In the genomic region with DNA sequence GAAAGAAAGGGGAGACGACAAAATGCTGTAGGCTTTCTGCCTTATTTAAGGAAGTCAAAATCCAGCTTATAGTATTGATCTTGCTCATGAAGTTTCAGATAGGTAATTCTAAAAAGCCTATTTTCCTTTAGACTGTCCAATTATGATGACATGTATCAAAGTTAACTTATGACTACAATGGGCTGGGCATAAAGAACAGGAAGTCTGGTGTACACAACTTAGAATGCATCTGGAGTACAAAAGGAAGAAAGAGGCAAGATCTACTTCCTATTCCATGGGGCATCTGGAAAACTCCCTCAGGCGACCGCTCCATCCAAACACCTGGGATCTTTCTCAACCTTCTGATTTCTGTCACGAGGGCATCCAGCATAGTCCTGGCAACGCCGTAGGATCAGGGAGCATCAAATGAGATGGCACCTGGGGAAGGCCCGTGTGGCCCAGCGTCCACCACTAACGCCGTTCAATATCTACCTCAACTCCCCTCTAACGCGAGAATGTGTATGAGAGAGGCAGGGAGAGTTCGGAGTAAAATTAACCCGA, we compare ENCODE assay signal across 8 cellular contexts. TPM values are rescaled to one million over a fixed set of nuclear protein-coding genes. Genes with fewer than 3 reads are reported as not detected.
DNase-seq lines count a peak whose midpoint lies in the region; ATAC-seq and TF ChIP-seq lines count a peak whose summit lies in the region.

No MANE protein-coding gene starts in this region.

- H3K4me3 ChIP-seq in iPS-11a (ENCODE audit: low read depth, low read length) (peak overlapping the region; percentile 28), stomach smooth muscle (ENCODE audit: low read length in 2 of 2) (peak overlapping the region; percentile 75 to 81)

- peaks cover 62% of the 10 kb centered on the region for H3K4me1 Mint-ChIP-seq in CD4-positive, alpha-beta T cell (ENCODE audit: low read depth)
- peaks cover 49% of the 10 kb centered on the region for H3K4me1 Mint-ChIP-seq in activated T-helper 2 cell treated with anti-CD3 and anti-CD28 coated beads, Interferon-gamma antibody, Interleukin-2, Interleukin-4, amounts not matched to agents 10 μg/mL and 5 μg/mL and 100 μg/mL, durations not matched to agents 14 hours and 24 hours and 36 hours (ENCODE audit: low read depth)

- no peaks in the 10 kb centered on the region for H3K9me3 ChIP-seq in CD4-positive, alpha-beta T cell (ENCODE audit: control insufficient read depth, low read length)
- no peaks in the 10 kb centered on the region for H3K9me3 ChIP-seq in stomach smooth muscle (ENCODE audit: control insufficient read depth in 2 of 2, low read length in 2 of 2)

- ATAC-seq in CD4-positive, alpha-beta T cell (ENCODE audit: poor library complexity) = peak; percentile 3
- ATAC-seq in GM19438 (IDR thresholded peaks at IDR 0.05; ENCODE audit: low read depth, unreplicated experiment) (peak; percentile 20), HG02623 (IDR thresholded peaks at IDR 0.05; ENCODE audit: unreplicated experiment) (no peak)

- H3K9me3 Mint-ChIP-seq in CD4-positive, alpha-beta T cell = no peaks in the 10 kb centered on the region
- peaks cover 14% of the 10 kb centered on the region for H3K9me3 Mint-ChIP-seq in activated T-helper 2 cell treated with anti-CD3 and anti-CD28 coated beads, Interferon-gamma antibody, Interleukin-2, Interleukin-4, amounts not matched to agents 10 μg/mL and 5 μg/mL and 100 μg/mL, durations not matched to agents 14 hours and 24 hours and 36 hours

- peak overlapping the region; percentile 70 for H3K27ac ChIP-seq in CD4-positive, alpha-beta T cell (ENCODE audit: low read depth, low read length)
- H3K27ac ChIP-seq in stomach smooth muscle (ENCODE audit: low read length) = no peak overlapping the region

- no peaks in the 10 kb centered on the region for H3K36me3 ChIP-seq in stomach smooth muscle (ENCODE audit: control insufficient read depth in 2 of 2, insufficient read depth in 2 of 2, low read length in 2 of 2)

- peak overlapping the region; percentile 86 for H3K4me3 Mint-ChIP-seq in CD4-positive, alpha-beta T cell
- H3K4me3 Mint-ChIP-seq in activated T-helper 2 cell treated with anti-CD3 and anti-CD28 coated beads, Interferon-gamma antibody, Interleukin-2, Interleukin-4, amounts not matched to agents 10 μg/mL and 5 μg/mL and 100 μg/mL, durations not matched to agents 14 hours and 24 hours and 36 hours (ENCODE audit: low read depth) = peak overlapping the region; percentile 90

- TF ChIP-seq CTCF in CD4-positive, alpha-beta T cell (IDR thresholded peaks at IDR 0.05) = no peak

- peaks cover 10% of the 10 kb centered on the region for H3K4me1 ChIP-seq in stomach smooth muscle (ENCODE audit: control insufficient read depth, insufficient read depth, low read length)

- peaks cover 18% of the 10 kb centered on the region for H3K36me3 Mint-ChIP-seq in CD4-positive, alpha-beta T cell (ENCODE audit: low read depth)
- H3K36me3 Mint-ChIP-seq in activated T-helper 2 cell treated with anti-CD3 and anti-CD28 coated beads, Interferon-gamma antibody, Interleukin-2, Interleukin-4, amounts not matched to agents 10 μg/mL and 5 μg/mL and 100 μg/mL, durations not matched to agents 14 hours and 24 hours and 36 hours (ENCODE audit: low read depth) = peaks cover 53% of the 10 kb centered on the region

- no peaks in the 10 kb centered on the region for H3K27me3 Mint-ChIP-seq in CD4-positive, alpha-beta T cell
- no peaks in the 10 kb centered on the region for H3K27me3 Mint-ChIP-seq in activated T-helper 2 cell treated with anti-CD3 and anti-CD28 coated beads, Interferon-gamma antibody, Interleukin-2, Interleukin-4, amounts not matched to agents 10 μg/mL and 5 μg/mL and 100 μg/mL, durations not matched to agents 14 hours and 24 hours and 36 hours (ENCODE audit: low read depth)

- peak overlapping the region; percentile 55 to 58 for H3K9ac ChIP-seq in stomach smooth muscle (ENCODE audit: low read length in 2 of 2)

- intact Hi-C loops in CD4-positive, alpha-beta T cell (cut with DNase I, micrococcal nuclease) = loop anchor here (2.0 to 5.0 kb wide), 5 partner anchors 128 to 502 kb away; partner anchors contain the start of genes ACADSB (in 2 of the 2), IKZF5 (in 2 of the 2) and BUB3 (in 1 of the 2)
- intact Hi-C loops in activated T-helper 2 cell treated with anti-CD3 and anti-CD28 coated beads, Interferon-gamma antibody, Interleukin-2, Interleukin-4, amounts not matched to agents 10 μg/mL and 5 μg/mL and 100 μg/mL, durations not matched to agents 14 hours and 24 hours and 36 hours (cut with micrococcal nuclease) = loop anchor here (1.0 kb wide), 4 partner anchors 75 to 275 kb away; partner anchors contain the start of genes BUB3, C10orf88, IKZF5 and PSTK

- POLR2A ChIA-PET in CD4-positive, alpha-beta T cell (lab: Charles Lee) = interaction anchor here (0.6 to 2.6 kb wide), 9 partner anchors 18 to 951 kb away, joined by 3 to 28 read pairs (median 5); partner anchors contain the start of genes ATE1, BUB3, C10orf88 and IKZF5

- DNase-seq in CD4-positive, alpha-beta T cell = peak in 1 of 10 experiments; percentile 4
- peak; percentile 14 for DNase-seq in HuH-7 (ENCODE audit: low spot score)
- no peak for DNase-seq in activated T-helper 2 cell treated with anti-CD3 and anti-CD28 coated beads, Interferon-gamma antibody, Interleukin-2, Interleukin-4, amounts not matched to agents 10 μg/mL and 5 μg/mL and 100 μg/mL, durations not matched to agents 14 hours and 24 hours and 36 hours (ENCODE audit: low spot score)
- no peak for DNase-seq in SK-N-DZ (ENCODE audit: low spot score)

- no peaks in the 10 kb centered on the region for H3K27me3 ChIP-seq in CD4-positive, alpha-beta T cell (ENCODE audit: control insufficient read depth, insufficient read depth, low read length)
- H3K27me3 ChIP-seq in stomach smooth muscle (ENCODE audit: control insufficient read depth in 1 of 2, insufficient read depth in 2 of 2, low read length in 2 of 2) = no peaks in the 10 kb centered on the region

- peak overlapping the region; percentile 79 for H3K27ac Mint-ChIP-seq in CD4-positive, alpha-beta T cell
- H3K27ac Mint-ChIP-seq in activated T-helper 2 cell treated with anti-CD3 and anti-CD28 coated beads, Interferon-gamma antibody, Interleukin-2, Interleukin-4, amounts not matched to agents 10 μg/mL and 5 μg/mL and 100 μg/mL, durations not matched to agents 14 hours and 24 hours and 36 hours = peak overlapping the region; percentile 90

- CTCF ChIA-PET in CD4-positive, alpha-beta T cell (lab: Charles Lee) = no interaction called here

RNA-seq across cellular contexts. Expression of gene FAM24B, which starts 0.5 kb away (rescaled TPM):
- total RNA-seq in CD4-positive, alpha-beta T cell = 1 to 10 TPM; 6.8 to 7.1 TPM
- 15.6 and 16.0 TPM in 2 replicates for total RNA-seq in activated T-helper 2 cell treated with anti-CD3 and anti-CD28 coated beads, Interferon-gamma antibody, Interleukin-2, Interleukin-4, amounts not matched to agents 10 μg/mL and 5 μg/mL and 100 μg/mL, durations not matched to agents 14 hours and 24 hours and 36 hours
- polyA plus RNA-seq in SK-N-DZ (2014; cell fraction: cytosol; rRNA removed) = 10.0 and 20.5 TPM in 2 replicates
- 16.7 and 24.9 TPM in 2 replicates for polyA plus RNA-seq in SK-N-DZ (2014; cell fraction: nucleus; rRNA removed)

RNA-seq across cellular contexts. Expression of gene FAM24A, which starts 31.5 kb away (rescaled TPM):
- total RNA-seq in CD4-positive, alpha-beta T cell = not detected
- total RNA-seq in activated T-helper 2 cell treated with anti-CD3 and anti-CD28 coated beads, Interferon-gamma antibody, Interleukin-2, Interleukin-4, amounts not matched to agents 10 μg/mL and 5 μg/mL and 100 μg/mL, durations not matched to agents 14 hours and 24 hours and 36 hours = not detected in 2 replicates
- polyA plus RNA-seq in SK-N-DZ (2014; cell fraction: cytosol; rRNA removed) = not detected in 2 replicates
- not detected in 2 replicates for polyA plus RNA-seq in SK-N-DZ (2014; cell fraction: nucleus; rRNA removed)

RNA-seq across cellular contexts. Expression of gene CUZD1, which starts 33.2 kb away (rescaled TPM):
- total RNA-seq in CD4-positive, alpha-beta T cell = under 1 TPM; 0.27 to 0.64 TPM
- total RNA-seq in activated T-helper 2 cell treated with anti-CD3 and anti-CD28 coated beads, Interferon-gamma antibody, Interleukin-2, Interleukin-4, amounts not matched to agents 10 μg/mL and 5 μg/mL and 100 μg/mL, durations not matched to agents 14 hours and 24 hours and 36 hours = 2.5 and 2.9 TPM in 2 replicates
- polyA plus RNA-seq in SK-N-DZ (2014; cell fraction: cytosol; rRNA removed) = 1.5 and 2.7 TPM in 2 replicates
- polyA plus RNA-seq in SK-N-DZ (2014; cell fraction: nucleus; rRNA removed) = 4.9 and 8.8 TPM in 2 replicates
